Comparison of ENCODE assay signal across 6 cellular contexts in the genomic region with DNA sequence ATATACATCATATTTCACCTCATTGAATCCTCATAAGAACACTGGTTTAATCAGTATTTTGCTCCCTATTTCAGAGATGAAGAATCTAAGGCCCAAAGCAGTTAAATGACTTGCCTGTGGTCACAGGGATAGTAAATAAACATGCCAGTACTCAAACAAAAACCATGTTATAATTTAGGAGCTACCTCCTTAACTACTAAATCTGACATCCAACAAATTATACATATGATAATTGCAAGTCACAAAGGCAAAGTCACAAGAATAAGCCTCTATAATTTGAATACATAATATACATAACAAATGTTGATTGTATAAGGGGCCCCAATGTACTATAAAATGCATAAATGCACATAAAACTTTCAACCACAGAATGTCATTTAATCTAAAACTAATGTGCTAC.
"Had no signal": no experiment of that assay in that cellular context is flagged by ENCODE, and none has a peak within 500 bp of the region (broad histone marks: within the 10 kb centered on the region; RNA-seq: fewer than 3 reads in every experiment).

No MANE protein-coding gene starts in this region.

- DNase-seq: H9, HCEC 1CT, IMR-90, KG1 had no signal

- ATAC-seq: GM23338, K562 had no signal
